ENCODE assay signal across 29 cellular contexts in the genomic region with DNA sequence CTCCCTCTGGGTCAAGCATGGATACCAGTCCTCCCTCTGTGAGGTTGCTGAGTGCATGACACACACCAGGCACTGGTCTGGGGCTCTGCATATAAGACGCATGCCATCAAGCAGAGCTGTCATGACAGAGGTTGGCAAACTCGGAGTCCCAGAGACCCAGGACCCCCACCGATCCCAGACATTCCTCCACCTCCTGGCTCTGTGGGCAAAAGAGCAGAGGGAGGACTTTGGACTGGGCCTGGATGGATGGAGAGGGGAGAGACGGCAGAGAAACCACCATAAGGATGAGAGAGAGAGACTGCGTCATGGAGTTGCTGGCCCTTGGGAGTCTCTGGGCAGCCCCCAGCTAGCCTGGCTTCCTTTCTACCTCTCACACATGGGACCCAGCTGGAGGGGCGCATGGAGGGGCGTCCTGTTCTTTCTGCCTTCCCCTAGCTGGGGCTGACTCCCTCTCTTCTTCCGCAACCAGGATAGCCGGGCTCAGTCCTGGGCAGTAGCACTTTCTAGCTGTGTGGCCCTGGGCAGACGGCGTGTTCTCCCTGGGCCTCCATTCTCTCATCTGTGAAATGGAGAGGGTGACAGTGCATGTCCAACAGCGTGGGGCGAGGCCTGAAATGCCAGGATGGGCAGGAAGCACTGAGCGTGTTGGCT. TPM values are rescaled to one million over a fixed set of nuclear protein-coding genes. Genes with fewer than 3 reads are reported as not detected.
DNase-seq lines count a peak whose midpoint lies in the region; ATAC-seq and TF ChIP-seq lines count a peak whose summit lies in the region.
"Had no signal": no experiment of that assay in that cellular context is flagged by ENCODE, and none has a peak within 500 bp of the region (broad histone marks: within the 10 kb centered on the region; RNA-seq: fewer than 3 reads in every experiment).

No MANE protein-coding gene starts in this region.

- H3K27me3 Mint-ChIP-seq in endodermal cell (ENCODE audit: insufficient read depth), result no peaks in the 10 kb centered on the region
- H3K27me3 Mint-ChIP-seq in nephron (ENCODE audit: low read depth), result peaks cover 38% of the 10 kb centered on the region
- no peaks in the 10 kb centered on the region for H3K27me3 Mint-ChIP-seq in type B pancreatic cell

- H3K9ac ChIP-seq in endodermal cell (ENCODE audit: extremely low read depth, low read length, poor library complexity, severe bottlenecking), result no peak overlapping the region

- H3K27me3 ChIP-seq in right atrium auricular region (no peaks in the 10 kb centered on the region), heart right ventricle (peaks cover 0 to 7% (median 0%) of the 10 kb centered on the region in 7 donors), endodermal cell (ENCODE audit: control insufficient read depth, insufficient read depth, low read length, poor library complexity, severe bottlenecking) (no peaks in the 10 kb centered on the region), osteoblast (ENCODE audit: insufficient read depth, low read length) (no peaks in the 10 kb centered on the region)
- H3K27me3 ChIP-seq: ovary had no signal

- no peak for DNase-seq in right atrium auricular region (ENCODE audit: low spot score)
- no peak for DNase-seq in heart right ventricle
- no peak for DNase-seq in endodermal cell
- no peak for DNase-seq in type B pancreatic cell (ENCODE audit: extremely low spot score, unreplicated experiment)
- DNase-seq in osteoblast (ENCODE audit: insufficient read length, low spot score, missing footprints), result no peak
- DNase-seq: activated CD4-positive, alpha-beta memory T cell treated with anti-CD3 and anti-CD28 coated beads, Interleukin-2, amount 10 ng/mL, durations not matched to agents 7 days and 5 days; activated T-cell treated with anti-CD3 and anti-CD28 coated beads for 4 hours; amniotic stem cell; CD4-positive, alpha-beta T cell; DMS 273 treated with DMSO at 0.1 percent for 48 hours; glutamatergic neuron; mesendoderm; naive B cell; NCI-H1105 treated with DMSO at 0.1 percent for 48 hours; NCI-H2029 treated with DMSO at 0.1 percent for 48 hours; NCI-H345; NCI-H748 treated with DMSO at 0.1 percent for 48 hours; stimulated activated CD4-positive, alpha-beta T cell treated with anti-CD3 and anti-CD28 coated beads, Interleukin-15, amount 100 ng/mL, for 24 hours; tibial artery had no signal

- H3K4me3 ChIP-seq in right atrium auricular region (no peak overlapping the region), heart right ventricle (no peak overlapping the region), endodermal cell (ENCODE audit: low read length) (no peak overlapping the region), osteoblast (ENCODE audit: insufficient read depth, low read length) (no peak overlapping the region)
- H3K4me3 ChIP-seq: coronary artery, ovary, tibial artery had no signal

- intact Hi-C loops in heart right ventricle (cut with DNase I), result no loop called here

- H3K4me1 Mint-ChIP-seq in endodermal cell (peaks cover 35% of the 10 kb centered on the region), nephron (peaks cover 13% of the 10 kb centered on the region), type B pancreatic cell (ENCODE audit: unreplicated experiment) (peaks cover 24% of the 10 kb centered on the region)

- H2AFZ ChIP-seq in osteoblast (ENCODE audit: low read length), result no peak overlapping the region

- H3K27ac Mint-ChIP-seq in endodermal cell (no peak overlapping the region), nephron (peak overlapping the region; percentile 76 to 96 (median 86)), type B pancreatic cell (peak overlapping the region; percentile 58)
- H3K27ac Mint-ChIP-seq: activated CD4-positive, alpha-beta memory T cell treated with anti-CD3 and anti-CD28 coated beads, Interleukin-2, amount 10 ng/mL, durations not matched to agents 7 days and 5 days; CD4-positive, alpha-beta T cell; stimulated activated naive CD8-positive, alpha-beta T cell treated with anti-CD3 and anti-CD28 coated beads, Interleukin-15, Interleukin-2, amounts not matched to agents 100 ng/mL and 50 ng/mL, for 24 hours had no signal

- H3K4me1 ChIP-seq in right atrium auricular region (peaks cover 0 to 51% of the 10 kb centered on the region in 2 donors), heart right ventricle (peaks cover 10 to 56% (median 42%) of the 10 kb centered on the region in 9 donors), endodermal cell (ENCODE audit: control insufficient read depth, insufficient read depth, low read length) (no peaks in the 10 kb centered on the region), osteoblast (ENCODE audit: insufficient read depth, low read length) (peaks cover 8% of the 10 kb centered on the region)

- H3K4me2 ChIP-seq in osteoblast (ENCODE audit: insufficient read depth, low read length), result no peak overlapping the region

- TF ChIP-seq CTCF in right atrium auricular region (IDR thresholded peaks at IDR 0.05) (no peak), heart right ventricle (IDR thresholded peaks at IDR 0.05) (no peak), endodermal cell (conservative IDR thresholded peaks at IDR 0.05) (no peak), nephron (IDR thresholded peaks at IDR 0.05; ENCODE audit: unreplicated experiment in 3 of 3) (no peak), type B pancreatic cell (conservative IDR thresholded peaks at IDR 0.05) (no peak), osteoblast (IDR thresholded peaks at IDR 0.05; ENCODE audit: extremely low read depth, low read depth, low read length) (no peak)

- no peaks in the 10 kb centered on the region for H4K20me1 ChIP-seq in osteoblast (ENCODE audit: insufficient read depth, low read length)

- no peaks in the 10 kb centered on the region for H3K9me3 Mint-ChIP-seq in endodermal cell
- no peaks in the 10 kb centered on the region for H3K9me3 Mint-ChIP-seq in nephron
- H3K9me3 Mint-ChIP-seq in type B pancreatic cell, result no peaks in the 10 kb centered on the region
- H3K9me3 Mint-ChIP-seq: activated CD4-positive, alpha-beta memory T cell treated with anti-CD3 and anti-CD28 coated beads, Interleukin-2, amount 10 ng/mL, durations not matched to agents 7 days and 5 days; CD4-positive, alpha-beta T cell; naive B cell; stimulated activated naive CD8-positive, alpha-beta T cell treated with anti-CD3 and anti-CD28 coated beads, Interleukin-15, Interleukin-2, amounts not matched to agents 100 ng/mL and 50 ng/mL, for 24 hours had no signal

- H3K36me3 ChIP-seq in right atrium auricular region (no peaks in the 10 kb centered on the region), heart right ventricle (no peaks in the 10 kb centered on the region), endodermal cell (ENCODE audit: control insufficient read depth, insufficient read depth, low read length) (no peaks in the 10 kb centered on the region), osteoblast (ENCODE audit: insufficient read depth, low read length) (no peaks in the 10 kb centered on the region)
- H3K36me3 ChIP-seq: ovary, tibial artery had no signal

- H3K36me3 Mint-ChIP-seq in endodermal cell (ENCODE audit: low read depth) (peaks cover 2% of the 10 kb centered on the region), nephron (ENCODE audit: low read depth) (no peaks in the 10 kb centered on the region), type B pancreatic cell (no peaks in the 10 kb centered on the region)
- H3K36me3 Mint-ChIP-seq: naive B cell had no signal

- H3K79me2 ChIP-seq in osteoblast (ENCODE audit: insufficient read depth, low read length), result no peaks in the 10 kb centered on the region

- H3K27ac ChIP-seq in right atrium auricular region (peak overlapping the region; percentile 81 to 82), heart right ventricle (peak overlapping the region in 1 of 10 donors; percentile 10), endodermal cell (ENCODE audit: low read depth, low read length) (no peak overlapping the region), osteoblast (ENCODE audit: low read depth, low read length) (no peak overlapping the region)
- H3K27ac ChIP-seq: coronary artery, tibial artery had no signal

- 85 to 88% methylated on average over 14 of the region's 14 CpGs for WGBS in heart right ventricle, 2 donors
- 89 to 93% methylated on average over 10 to 14 of the region's 14 CpGs for WGBS in endodermal cell (ENCODE audit: insufficient coverage in 1 of 2, insufficient read length in 1 of 2), 2 experiments

- ATAC-seq in heart right ventricle, result no peak
- no peak for ATAC-seq in HG03108 (IDR thresholded peaks at IDR 0.05; ENCODE audit: unreplicated experiment)
- no peak for ATAC-seq in GM19395 (IDR thresholded peaks at IDR 0.05; ENCODE audit: unreplicated experiment)
- ATAC-seq: sciatic nerve had no signal

- no peaks in the 10 kb centered on the region for H3K9me3 ChIP-seq in right atrium auricular region
- no peaks in the 10 kb centered on the region for H3K9me3 ChIP-seq in heart right ventricle
- H3K9me3 ChIP-seq in endodermal cell (ENCODE audit: control insufficient read depth, low read length), result no peaks in the 10 kb centered on the region
- no peaks in the 10 kb centered on the region for H3K9me3 ChIP-seq in osteoblast (ENCODE audit: low read depth, low read length)
- H3K9me3 ChIP-seq: ovary, tibial artery had no signal

- H3K4me3 Mint-ChIP-seq in endodermal cell, result peak overlapping the region; percentile 55
- peak overlapping the region in 2 of 3 experiments; percentile 37 to 79 for H3K4me3 Mint-ChIP-seq in nephron
- H3K4me3 Mint-ChIP-seq in type B pancreatic cell, result peak overlapping the region; percentile 68
- H3K4me3 Mint-ChIP-seq: activated CD4-positive, alpha-beta memory T cell treated with anti-CD3 and anti-CD28 coated beads, Interleukin-2, amount 10 ng/mL, durations not matched to agents 7 days and 5 days; stimulated activated naive CD8-positive, alpha-beta T cell treated with anti-CD3 and anti-CD28 coated beads, Interleukin-15, Interleukin-2, amounts not matched to agents 100 ng/mL and 50 ng/mL, for 24 hours had no signal

RNA-seq across cellular contexts. Expression of gene HPN, which starts 1.6 kb away (rescaled TPM):
- total RNA-seq in right atrium auricular region (1 to 10 TPM; 2.5 to 7.2 TPM), heart right ventricle (10 to 100 TPM in 1 of 10 donors, 1 to 10 TPM in 9; 2.8 to 13.1 (median 4.8) TPM), endodermal cell (10 to 100 TPM; 29.0 to 49.6 TPM), type B pancreatic cell (ENCODE audit: low replicate concordance) (15.1 and 17.1 TPM in 2 replicates), osteoblast (under 0.01 and 0.29 TPM in 2 replicates)
- 1 to 10 TPM; 1.4 to 3.5 TPM for polyA plus RNA-seq in heart right ventricle
- polyA plus RNA-seq in endodermal cell (2013, experiment 1 of 2), result 2.7 TPM
- polyA plus RNA-seq in endodermal cell (2013, experiment 2 of 2), result 2.8 TPM
- total RNA-seq: activated CD4-positive, alpha-beta memory T cell treated with anti-CD3 and anti-CD28 coated beads, Interleukin-2, amount 10 ng/mL, durations not matched to agents 7 days and 5 days; bronchial epithelial cell; CD4-positive, alpha-beta T cell; MCF 10A had no signal
- polyA plus RNA-seq: AG04450 had no signal

RNA-seq across cellular contexts. Expression of gene SCN1B, which starts 12.8 kb away (rescaled TPM):
- total RNA-seq in right atrium auricular region, result 100 to 1,000 TPM in 1 of 2 donors, 10 to 100 TPM in 1; 57.3 to 119 TPM
- total RNA-seq in heart right ventricle, result 10 to 100 TPM; 33.1 to 70.5 (median 41.5) TPM
- polyA plus RNA-seq in heart right ventricle, result 10 to 100 TPM; 24.5 to 60.5 TPM
- 1 to 10 TPM; 1.4 to 1.5 TPM for total RNA-seq in endodermal cell
- 1.7 TPM for polyA plus RNA-seq in endodermal cell (2013, experiment 1 of 2)
- 2.5 TPM for polyA plus RNA-seq in endodermal cell (2013, experiment 2 of 2)
- 0.88 and 1.1 TPM in 2 replicates for total RNA-seq in type B pancreatic cell (ENCODE audit: low replicate concordance)
- 4.7 and 5.6 TPM in 2 replicates for total RNA-seq in osteoblast

RNA-seq across cellular contexts. Expression of gene GRAMD1A, which starts 43.0 kb away (rescaled TPM):
- 10 to 100 TPM; 29.6 to 37.7 TPM for total RNA-seq in right atrium auricular region
- total RNA-seq in heart right ventricle, result 10 to 100 TPM; 19.5 to 49.4 (median 30.3) TPM
- 10 to 100 TPM; 38.7 to 40.9 TPM for polyA plus RNA-seq in heart right ventricle
- total RNA-seq in endodermal cell, result 100 to 1,000 TPM; 115 to 137 TPM
- polyA plus RNA-seq in endodermal cell (2013, experiment 1 of 2), result 101 TPM
- 87.3 TPM for polyA plus RNA-seq in endodermal cell (2013, experiment 2 of 2)
- 35.2 and 79.6 TPM in 2 replicates for total RNA-seq in type B pancreatic cell (ENCODE audit: low replicate concordance)
- total RNA-seq in osteoblast, result 29.7 and 33.6 TPM in 2 replicates

Comparison
In these comparisons a context has a peak if more than half of its experiments do, and no peak if none do; other contexts are left out.
1. H3K27ac ChIP-seq: peak in right atrium auricular region (2 of 2); none in endodermal cell (single experiment) and osteoblast (single experiment).
2. Peak in every context shown above with its lines, with median percentiles within 50 percentile points of each other: H3K4me3 Mint-ChIP-seq.